In the genomic region with DNA sequence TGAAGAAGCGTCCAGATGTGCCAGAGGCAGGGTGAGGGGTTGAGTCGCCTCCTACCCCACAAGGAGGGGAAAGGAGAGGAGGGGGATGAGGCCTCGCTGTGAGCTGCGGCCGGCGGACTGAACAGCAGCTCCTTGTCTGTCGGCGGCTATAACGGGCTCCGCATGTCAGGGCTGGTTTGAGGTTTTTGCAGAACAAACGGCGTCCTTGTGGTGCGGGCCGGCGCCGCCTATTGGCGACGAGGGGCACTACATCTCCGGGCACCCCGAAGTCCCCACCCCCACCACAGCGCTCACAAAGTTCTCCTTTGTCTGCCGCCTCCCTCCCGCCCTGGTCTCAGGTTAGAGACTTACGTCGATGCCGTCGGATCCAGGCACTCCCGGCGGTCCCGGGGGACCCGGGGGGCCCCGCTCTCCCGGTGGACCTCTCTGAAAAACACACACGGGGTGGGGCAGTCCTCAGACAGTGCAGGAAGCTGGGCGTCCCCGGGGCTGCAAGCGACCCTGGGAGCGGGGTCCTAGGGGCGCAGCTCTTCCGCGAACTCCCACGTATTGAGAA, we compare ENCODE assay signal across 8 cellular contexts. TPM values are rescaled to one million over a fixed set of nuclear protein-coding genes. Genes with fewer than 3 reads are reported as not detected.
DNase-seq lines count a peak whose midpoint lies in the region; ATAC-seq lines count a peak whose summit lies in the region.

No MANE protein-coding gene starts in this region.

- ATAC-seq in HG02852 (IDR thresholded peaks at IDR 0.05; ENCODE audit: unreplicated experiment) (peak; percentile 49), left lobe of liver (peak; percentile 91), GM21529 (IDR thresholded peaks at IDR 0.05; ENCODE audit: unreplicated experiment) (no peak)

- in situ Hi-C loops in G401 (cut with HindIII; ENCODE audit: low sequenced_read_pairs) = no loop called here

- DNase-seq in G401 (ENCODE audit: low spot score) = peak; percentile 60
- peak; percentile 64 for DNase-seq in NCI-H345 treated with DMSO at 0.1 percent for 48 hours (lab: John Stamatoyannopoulos, UW; ENCODE audit: unreplicated experiment)
- DNase-seq in activated CD4-positive, alpha-beta T cell treated with anti-CD3 and anti-CD28 coated beads, Interleukin-2, amount 50 U/mL, for 1 hour = peak; percentile 86
- peak; percentile 51 for DNase-seq in dedifferentiated amniotic fluid mesenchymal stem cell (ENCODE audit: extremely low spot score)
- peak; percentile 75 for DNase-seq in left lobe of liver (ENCODE audit: low spot score)
- DNase-seq in stimulated activated CD4-positive, alpha-beta T cell treated with anti-CD3 and anti-CD28 coated beads, Interleukin-1b, Interleukin-23, amount 100 ng/mL, for 24 hours (ENCODE audit: low read depth in 4 of 4, low spot score in 1 of 4) = peak; percentile 62 to 72 (median 70)

RNA-seq across cellular contexts. Expression of gene COL9A2, which starts 1.8 kb away (rescaled TPM):
- 4.0 and 6.4 TPM in 2 replicates for total RNA-seq in G401 (2014; rRNA removed; shearing (Covaris generic))
- total RNA-seq in left lobe of liver = 0.45 TPM

RNA-seq across cellular contexts. Expression of gene ZMPSTE24, which starts 57.3 kb away (rescaled TPM):
- total RNA-seq in G401 (2014; rRNA removed; shearing (Covaris generic)) = 16.1 and 36.0 TPM in 2 replicates
- total RNA-seq in left lobe of liver = 19.5 TPM

RNA-seq across cellular contexts. Expression of gene SMAP2, which starts 58.2 kb away (rescaled TPM):
- 15.0 and 21.9 TPM in 2 replicates for total RNA-seq in G401 (2014; rRNA removed; shearing (Covaris generic))
- total RNA-seq in left lobe of liver = 36.4 TPM
